ENCODE assay signal across 18 cellular contexts in the genomic region with DNA sequence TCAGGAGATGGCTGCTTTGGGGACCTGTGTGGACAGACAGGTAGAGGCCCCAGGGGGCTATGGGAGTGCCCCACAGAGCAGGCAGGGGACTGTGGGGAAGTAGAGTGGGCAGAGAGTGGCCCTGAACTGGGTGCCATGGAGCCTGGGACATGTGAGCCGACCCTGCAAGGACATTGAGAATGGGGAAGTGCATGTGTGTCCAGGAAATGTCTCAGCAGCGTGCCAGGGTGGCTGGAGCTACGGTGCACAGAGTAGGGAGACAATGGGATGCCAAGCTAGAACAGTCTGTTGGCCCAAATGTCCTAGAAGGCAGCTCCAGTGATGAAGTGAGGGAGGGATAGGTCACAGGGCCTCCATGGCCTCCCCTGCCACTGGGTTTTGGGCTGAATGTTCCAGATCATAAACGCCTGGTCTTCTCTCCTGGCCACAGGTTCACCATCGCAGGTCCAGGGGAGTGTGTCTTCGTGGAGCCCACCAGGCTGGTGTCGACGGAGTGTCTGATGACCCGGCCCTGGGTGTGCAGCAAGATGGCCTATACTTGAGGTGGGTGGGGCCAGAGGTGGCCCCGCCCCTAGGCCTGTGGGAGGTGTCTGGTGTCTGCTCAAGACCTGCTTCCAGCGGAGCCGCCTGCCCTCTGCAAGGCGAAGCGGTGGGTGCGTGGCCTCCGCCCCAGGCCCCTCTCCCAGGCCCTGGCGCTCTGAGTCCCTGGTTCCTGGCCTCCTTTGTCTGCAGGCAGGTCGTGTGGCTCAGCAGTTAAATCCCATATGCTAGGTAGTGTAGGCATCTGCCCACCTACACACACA. TPM values are rescaled to one million over a fixed set of nuclear protein-coding genes. Genes with fewer than 3 reads are reported as not detected.
DNase-seq lines count a peak whose midpoint lies in the region; FAIRE-seq and TF ChIP-seq lines count a peak whose summit lies in the region.
"Had no signal": no experiment of that assay in that cellular context is flagged by ENCODE, and none has a peak within 500 bp of the region (broad histone marks: within the 10 kb centered on the region; RNA-seq: fewer than 3 reads in every experiment).

No MANE protein-coding gene starts in this region.

- H3K9ac ChIP-seq in SK-N-SH: no peak overlapping the region

- H3K4me1 ChIP-seq in SK-N-SH (ENCODE audit: control insufficient read depth in 1 of 2, insufficient read depth in 2 of 2, low read depth in 1 of 2, low read length in 1 of 2): peaks cover 0 to 5% of the 10 kb centered on the region in 2 experiments; a peak in 1 of 4 replicates
- H3K4me1 ChIP-seq: pancreas had no signal

- peaks cover 9% of the 10 kb centered on the region; the same call in 1 of the 2 replicates for H3K27me3 ChIP-seq in SK-N-SH (ENCODE audit: insufficient read depth)
- H3K27me3 ChIP-seq: pancreas, stomach had no signal

- peak; percentile 35 for DNase-seq in CD1c-positive myeloid dendritic cell (ENCODE audit: extremely low spot score)
- DNase-seq in GM12891 (ENCODE audit: insufficient read length, low spot score): no peak
- peak; percentile 56 for DNase-seq in SK-N-SH
- peak; percentile 51 for DNase-seq in islet precursor cell
- no peak for DNase-seq in anterior cingulate cortex (lab: John Stamatoyannopoulos, UW)
- no peak for DNase-seq in GM10248 (ENCODE audit: extremely low spot score)
- DNase-seq in foreskin melanocyte: no peak
- no peak for DNase-seq in stimulated activated CD8-positive, alpha-beta memory T cell treated with anti-CD3 and anti-CD28 coated beads, Interleukin-4, amount 100 ng/mL, for 48 hours
- DNase-seq: activated CD4-positive, alpha-beta memory T cell treated with anti-CD3 and anti-CD28 coated beads, Interleukin-2, amount 10 ng/mL, durations not matched to agents 7 days and 5 days; amygdala; C1 segment of cervical spinal cord; glutamatergic neuron; NCI-H2029 treated with DMSO at 0.1 percent for 48 hours; pancreas; stomach; T-helper 9 cell had no signal

- no peak for TF ChIP-seq RAD21 in SK-N-SH (IDR thresholded peaks at IDR 0.05; ENCODE audit: low read length)

- no peak for TF ChIP-seq EP300 in SK-N-SH (IDR thresholded peaks at IDR 0.05; ENCODE audit: borderline replicate concordance in 1 of 2, low read depth in 1 of 2, low read length in 1 of 2)

- no peak overlapping the region for H3K4me2 ChIP-seq in SK-N-SH
- H3K4me2 ChIP-seq: smooth muscle cell had no signal

- H3K9me2 ChIP-seq in SK-N-SH: no peaks in the 10 kb centered on the region

- H3K36me3 ChIP-seq in SK-N-SH (replicated peaks in 1 of 2; ENCODE audit: control insufficient read depth in 1 of 2, insufficient read depth in 2 of 2, low read length in 1 of 2): no peaks in the 10 kb centered on the region
- H3K36me3 ChIP-seq: pancreas, stomach had no signal

- 81% methylated on average over 18 of the region's 18 CpGs for WGBS in SK-N-SH (ENCODE audit: low lambda C conversion rate)

- no peak for FAIRE-seq in GM12891 (lab: Jason Lieb, UNC)
- FAIRE-seq: islet of Langerhans, pancreas had no signal

- H4K20me1 ChIP-seq in SK-N-SH (ENCODE audit: insufficient read depth): no peaks in the 10 kb centered on the region

- no peaks in the 10 kb centered on the region for H3K9me3 ChIP-seq in SK-N-SH
- H3K9me3 ChIP-seq: pancreas, stomach had no signal

- TF ChIP-seq POLR2A in GM12891 (IDR thresholded peaks at IDR 0.05; ENCODE audit: low read depth, low read length): no peak

- H3K4me3 ChIP-seq in SK-N-SH (ENCODE audit: low read depth in 2 of 2, low read length in 1 of 2): no peak overlapping the region
- H3K4me3 ChIP-seq: pancreas, smooth muscle cell, stomach had no signal

- TF ChIP-seq CTCF in SK-N-SH (IDR thresholded peaks at IDR 0.05) (no peak), GM10248 (IDR thresholded peaks at IDR 0.05; ENCODE audit: control extremely low read depth, extremely low read depth, low read depth, missing control alignments) (no peak)

- H3K27ac ChIP-seq in SK-N-SH (ENCODE audit: low read depth in 2 of 2, low read length in 1 of 2): no peak overlapping the region
- H3K27ac ChIP-seq: pancreas, stomach had no signal

- no peak overlapping the region for H2AFZ ChIP-seq in SK-N-SH (ENCODE audit: low read depth)

- H3K79me2 ChIP-seq in SK-N-SH (ENCODE audit: insufficient read depth): no peaks in the 10 kb centered on the region

- H3F3A ChIP-seq in SK-N-SH (replicated peaks; ENCODE audit: insufficient read depth): no peaks in the 10 kb centered on the region

- POLR2A ChIA-PET in SK-N-SH (lab: Yijun Ruan, JAX) (no interaction called here), GM10248 (lab: Yijun Ruan, JAX) (no interaction called here)

- CTCF ChIA-PET in SK-N-SH (lab: Yijun Ruan, JAX) (interaction anchor here (1.6 kb wide), 1 partner anchor 41 kb away, joined by 6 read pairs; no protein-coding TSS in a partner anchor), GM10248 (lab: Yijun Ruan, JAX) (no interaction called here)

TF ChIP-seq in GM12891, 5 proteins besides CTCF, POLR2A, EP300 and RAD21:
- TF ChIP-seq SPI1 (IDR thresholded peaks at IDR 0.05; ENCODE audit: low read depth, low read length): peak; percentile 51
- no peak for TF ChIP-seq POLR2AphosphoS5 (IDR thresholded peaks at IDR 0.05; ENCODE audit: low read depth, low read length)

TF ChIP-seq in SK-N-SH, 30 proteins besides CTCF, POLR2A, EP300 and RAD21:
- TF ChIP-seq YY1 (IDR thresholded peaks at IDR 0.05; ENCODE audit: low read depth): no peak
- TF ChIP-seq RXRA (IDR thresholded peaks at IDR 0.05; ENCODE audit: borderline replicate concordance, low read depth): no peak
- TF ChIP-seq GABPA (IDR thresholded peaks at IDR 0.05; ENCODE audit: low read depth): no peak
- no peak for TF ChIP-seq MXI1 (IDR thresholded peaks at IDR 0.05; ENCODE audit: low read depth, low read length)
- TF ChIP-seq, protein P1, sequence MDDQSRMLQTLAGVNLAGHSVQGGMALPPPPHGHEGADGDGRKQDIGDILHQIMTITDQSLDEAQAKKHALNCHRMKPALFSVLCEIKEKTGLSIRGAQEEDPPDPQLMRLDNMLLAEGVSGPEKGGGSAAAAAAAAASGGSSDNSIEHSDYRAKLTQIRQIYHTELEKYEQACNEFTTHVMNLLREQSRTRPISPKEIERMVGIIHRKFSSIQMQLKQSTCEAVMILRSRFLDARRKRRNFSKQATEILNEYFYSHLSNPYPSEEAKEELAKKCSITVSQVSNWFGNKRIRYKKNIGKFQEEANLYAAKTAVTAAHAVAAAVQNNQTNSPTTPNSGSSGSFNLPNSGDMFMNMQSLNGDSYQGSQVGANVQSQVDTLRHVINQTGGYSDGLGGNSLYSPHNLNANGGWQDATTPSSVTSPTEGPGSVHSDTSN (IDR thresholded peaks at IDR 0.05): no peak
- TF ChIP-seq, protein P2, sequence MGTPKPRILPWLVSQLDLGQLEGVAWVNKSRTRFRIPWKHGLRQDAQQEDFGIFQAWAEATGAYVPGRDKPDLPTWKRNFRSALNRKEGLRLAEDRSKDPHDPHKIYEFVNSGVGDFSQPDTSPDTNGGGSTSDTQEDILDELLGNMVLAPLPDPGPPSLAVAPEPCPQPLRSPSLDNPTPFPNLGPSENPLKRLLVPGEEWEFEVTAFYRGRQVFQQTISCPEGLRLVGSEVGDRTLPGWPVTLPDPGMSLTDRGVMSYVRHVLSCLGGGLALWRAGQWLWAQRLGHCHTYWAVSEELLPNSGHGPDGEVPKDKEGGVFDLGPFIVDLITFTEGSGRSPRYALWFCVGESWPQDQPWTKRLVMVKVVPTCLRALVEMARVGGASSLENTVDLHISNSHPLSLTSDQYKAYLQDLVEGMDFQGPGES (IDR thresholded peaks at IDR 0.05; ENCODE audit: low read depth, low read length): no peak
- no peak for TF ChIP-seq SIN3A (IDR thresholded peaks at IDR 0.05; ENCODE audit: borderline replicate concordance, low read depth, low read length)
- no peak for TF ChIP-seq CHD2 (IDR thresholded peaks at IDR 0.05; ENCODE audit: low read length, partially characterized antibody)
- TF ChIP-seq RFX5 (IDR thresholded peaks at IDR 0.05; ENCODE audit: low read length): no peak
- no peak for TF ChIP-seq TCF12 (IDR thresholded peaks at IDR 0.05)
- no peak for TF ChIP-seq FOXJ3 (CRISPR knock-in tag; IDR thresholded peaks at IDR 0.05)
- no peak for TF ChIP-seq JUND (IDR thresholded peaks at IDR 0.05)
- no peak for TF ChIP-seq SMC3 (IDR thresholded peaks at IDR 0.05; ENCODE audit: low read depth, low read length)
- TF ChIP-seq RCOR1 (IDR thresholded peaks at IDR 0.05; ENCODE audit: low read length): no peak
- TF ChIP-seq NRF1 (IDR thresholded peaks at IDR 0.05; ENCODE audit: low read depth, low read length): no peak

RNA-seq across cellular contexts. Expression of gene CLEC2L, which starts 20.5 kb away (rescaled TPM):
- polyA plus RNA-seq in GM12891 (2012; ENCODE audit: low read depth, missing spikeins): not detected
- polyA plus RNA-seq in SK-N-SH (2012; rRNA removed): not detected in 2 replicates
- 0.01 TPM in 1 of 2 replicates, not detected in the other for polyA plus RNA-seq in SK-N-SH (2012; cell fraction: cytosol; rRNA removed)
- polyA plus RNA-seq in SK-N-SH (2012; cell fraction: nucleus; rRNA removed): 0.02 TPM in 1 of 2 replicates, not detected in the other
- polyA plus RNA-seq: pancreas, smooth muscle cell had no signal

Comparison
In these comparisons a context has a peak if more than half of its experiments do, and no peak if none do; other contexts are left out.
1. DNase-seq: peak in CD1c-positive myeloid dendritic cell (single experiment), SK-N-SH (single experiment) and islet precursor cell (single experiment); none in GM12891 (single experiment), anterior cingulate cortex (0 of 58), GM10248 (single experiment), foreskin melanocyte (single experiment) and stimulated activated CD8-positive, alpha-beta memory T cell treated with anti-CD3 and anti-CD28 coated beads, Interleukin-4, amount 100 ng/mL, for 48 hours (single experiment).